ENCODE assay signal across 1 cellular context in the genomic region with DNA sequence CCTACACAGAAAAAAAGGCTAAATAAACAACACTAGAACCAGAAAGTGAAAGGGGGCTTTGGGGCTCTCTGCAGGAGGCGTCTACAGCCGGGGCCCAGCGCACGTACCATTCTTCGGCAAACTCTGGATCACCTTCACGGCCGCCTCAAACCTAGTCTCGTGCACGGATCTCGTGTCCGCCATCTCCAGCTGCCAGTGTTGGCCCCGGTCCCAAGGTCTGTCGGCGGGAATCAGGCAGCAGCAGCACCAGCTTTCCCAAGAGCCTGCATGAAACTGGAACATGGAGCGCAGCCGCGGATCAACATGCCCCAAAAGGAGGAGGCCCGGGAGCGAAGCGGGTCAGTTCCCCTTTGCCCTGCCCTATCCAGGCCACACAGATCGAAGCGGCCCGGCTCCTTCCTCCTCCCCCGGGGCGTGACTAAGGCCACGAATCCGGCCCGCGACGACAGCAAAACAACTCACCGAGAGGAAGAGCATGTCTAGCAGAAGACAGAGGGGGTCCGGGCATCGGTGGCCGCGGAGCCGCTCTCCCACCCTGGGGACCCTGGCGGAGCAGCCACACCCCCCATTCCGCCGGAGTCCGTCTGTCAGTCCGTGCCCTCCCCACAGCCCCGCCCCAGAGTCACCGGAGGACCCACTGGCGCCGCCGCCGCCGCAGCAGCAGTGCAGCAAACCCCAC.
TF ChIP-seq lines count a peak whose summit lies in the region.

A gene with protein sequence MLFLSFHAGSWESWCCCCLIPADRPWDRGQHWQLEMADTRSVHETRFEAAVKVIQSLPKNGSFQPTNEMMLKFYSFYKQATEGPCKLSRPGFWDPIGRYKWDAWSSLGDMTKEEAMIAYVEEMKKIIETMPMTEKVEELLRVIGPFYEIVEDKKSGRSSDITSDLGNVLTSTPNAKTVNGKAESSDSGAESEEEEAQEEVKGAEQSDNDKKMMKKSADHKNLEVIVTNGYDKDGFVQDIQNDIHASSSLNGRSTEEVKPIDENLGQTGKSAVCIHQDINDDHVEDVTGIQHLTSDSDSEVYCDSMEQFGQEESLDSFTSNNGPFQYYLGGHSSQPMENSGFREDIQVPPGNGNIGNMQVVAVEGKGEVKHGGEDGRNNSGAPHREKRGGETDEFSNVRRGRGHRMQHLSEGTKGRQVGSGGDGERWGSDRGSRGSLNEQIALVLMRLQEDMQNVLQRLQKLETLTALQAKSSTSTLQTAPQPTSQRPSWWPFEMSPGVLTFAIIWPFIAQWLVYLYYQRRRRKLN (minus strand): TSS at position 586 of the 679 bp plus-strand sequence. CDS start 109 bp downstream, at position 477.

TF ChIP-seq in GM12878, 131 proteins besides CTCF, POLR2A, EP300 and RAD21 (continued from another document):
- TF ChIP-seq HSF1 (IDR thresholded peaks at IDR 0.05; ENCODE audit: low read depth, low read length): no peak
- peak; percentile 63 for TF ChIP-seq MXI1 (IDR thresholded peaks at IDR 0.05; ENCODE audit: low read depth, low read length)
- no peak for TF ChIP-seq KLF5 (IDR thresholded peaks at IDR 0.05; ENCODE audit: partially characterized antibody)
- no peak for TF ChIP-seq RBBP5 (conservative IDR thresholded peaks at IDR 0.05)
- TF ChIP-seq CREM (IDR thresholded peaks at IDR 0.05; ENCODE audit: low read depth): peak; percentile 43; the same call in 1 of the 2 replicates
- 0 out of 2 replicates have a peak, but pooled peaks have one; percentile 10 for TF ChIP-seq TCF3 (IDR thresholded peaks at IDR 0.05; ENCODE audit: borderline replicate concordance, insufficient read depth, low read depth, low read length)
- TF ChIP-seq CHD1 (IDR thresholded peaks at IDR 0.05; ENCODE audit: low read depth, low read length): 0 out of 2 replicates have a peak, but pooled peaks have one; percentile 42
- no peak for TF ChIP-seq HDAC6 (IDR thresholded peaks at IDR 0.05; ENCODE audit: unreplicated experiment)
- TF ChIP-seq IKZF2 (IDR thresholded peaks at IDR 0.05): peak in 1 of 2 experiments; percentile 52; a peak in 3 of 4 replicates
- no peak for TF ChIP-seq MTA2 (IDR thresholded peaks at IDR 0.05; ENCODE audit: low read depth)
- TF ChIP-seq ESRRA (IDR thresholded peaks at IDR 0.05; ENCODE audit: low read length): no peak
- TF ChIP-seq NKRF (conservative IDR thresholded peaks at IDR 0.05): 0 out of 2 replicates have a peak, but pooled peaks have one; percentile 48
- TF ChIP-seq REST (IDR thresholded peaks at IDR 0.05; ENCODE audit: low read depth, low read length): no peak
- peak; percentile 89 to 96 for TF ChIP-seq BHLHE40 (IDR thresholded peaks at IDR 0.05; ENCODE audit: borderline replicate concordance in 1 of 2, low read depth in 2 of 2, low read length in 1 of 2)
- peak; percentile 61; the same call in 1 of the 2 replicates for TF ChIP-seq SIN3A (IDR thresholded peaks at IDR 0.05; ENCODE audit: low read depth, low read length)
- no peak for TF ChIP-seq FOXK2 (IDR thresholded peaks at IDR 0.05)
- no peak for TF ChIP-seq SMAD1 (IDR thresholded peaks at IDR 0.05; ENCODE audit: low read depth, partially characterized antibody)
- TF ChIP-seq POLR2AphosphoS5 (IDR thresholded peaks at IDR 0.05; ENCODE audit: low read length): peak; percentile 33; the same call in 1 of the 2 replicates
- no peak for TF ChIP-seq STAT3 (IDR thresholded peaks at IDR 0.05; ENCODE audit: low read depth, low read length)
- 0 out of 2 replicates have a peak, but pooled peaks have one; percentile 67 for TF ChIP-seq ASH2L (IDR thresholded peaks at IDR 0.05; ENCODE audit: borderline replicate concordance, low read depth)
- TF ChIP-seq BACH1 (IDR thresholded peaks at IDR 0.05; ENCODE audit: borderline replicate concordance): 0 out of 2 replicates have a peak, but pooled peaks have one; percentile 5
- 0 out of 2 replicates have a peak, but pooled peaks have one; percentile 41 for TF ChIP-seq SMAD5 (IDR thresholded peaks at IDR 0.05; ENCODE audit: low read depth)
- peak; percentile 67 for TF ChIP-seq EED (IDR thresholded peaks at IDR 0.05; ENCODE audit: low read depth)
- TF ChIP-seq, protein P1, sequence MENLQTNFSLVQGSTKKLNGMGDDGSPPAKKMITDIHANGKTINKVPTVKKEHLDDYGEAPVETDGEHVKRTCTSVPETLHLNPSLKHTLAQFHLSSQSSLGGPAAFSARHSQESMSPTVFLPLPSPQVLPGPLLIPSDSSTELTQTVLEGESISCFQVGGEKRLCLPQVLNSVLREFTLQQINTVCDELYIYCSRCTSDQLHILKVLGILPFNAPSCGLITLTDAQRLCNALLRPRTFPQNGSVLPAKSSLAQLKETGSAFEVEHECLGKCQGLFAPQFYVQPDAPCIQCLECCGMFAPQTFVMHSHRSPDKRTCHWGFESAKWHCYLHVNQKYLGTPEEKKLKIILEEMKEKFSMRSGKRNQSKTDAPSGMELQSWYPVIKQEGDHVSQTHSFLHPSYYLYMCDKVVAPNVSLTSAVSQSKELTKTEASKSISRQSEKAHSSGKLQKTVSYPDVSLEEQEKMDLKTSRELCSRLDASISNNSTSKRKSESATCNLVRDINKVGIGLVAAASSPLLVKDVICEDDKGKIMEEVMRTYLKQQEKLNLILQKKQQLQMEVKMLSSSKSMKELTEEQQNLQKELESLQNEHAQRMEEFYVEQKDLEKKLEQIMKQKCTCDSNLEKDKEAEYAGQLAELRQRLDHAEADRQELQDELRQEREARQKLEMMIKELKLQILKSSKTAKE (IDR thresholded peaks at IDR 0.05; ENCODE audit: low read depth, poor library complexity, severe bottlenecking): no peak
- peak; percentile 70 for TF ChIP-seq YY1 (IDR thresholded peaks at IDR 0.05; ENCODE audit: low read depth, low read length)
- no peak for TF ChIP-seq FOXM1 (IDR thresholded peaks at IDR 0.05; ENCODE audit: low read depth, low read length)
- 0 out of 2 replicates have a peak, but pooled peaks have one; percentile 25 for TF ChIP-seq TCF12 (IDR thresholded peaks at IDR 0.05; ENCODE audit: low read depth, low read length)
